ENCODE assay signal across 1 cellular context in the genomic region with DNA sequence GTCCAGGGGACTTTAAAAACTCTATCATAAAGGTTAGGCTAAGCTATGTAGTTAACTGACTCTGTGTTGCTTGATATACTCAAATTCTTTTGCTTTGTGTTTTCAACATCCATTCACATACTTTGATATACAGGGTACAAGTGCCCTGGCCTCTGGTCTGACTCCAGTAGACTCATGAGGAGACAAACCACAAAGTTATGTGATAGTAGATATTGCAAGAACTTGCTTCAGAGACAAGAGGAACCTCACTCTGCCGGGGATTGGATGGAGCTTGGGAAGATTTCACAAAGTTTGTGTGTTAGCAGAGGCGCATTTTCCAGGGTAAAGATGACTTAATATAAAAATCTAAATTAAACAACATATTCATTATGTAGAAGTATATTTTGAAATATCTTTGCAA.
TF ChIP-seq lines count a peak whose summit lies in the region.

No MANE protein-coding gene starts in this region.

TF ChIP-seq in GM23338, 12 proteins besides CTCF, POLR2A, EP300 and RAD21:
- TF ChIP-seq, protein P1, sequence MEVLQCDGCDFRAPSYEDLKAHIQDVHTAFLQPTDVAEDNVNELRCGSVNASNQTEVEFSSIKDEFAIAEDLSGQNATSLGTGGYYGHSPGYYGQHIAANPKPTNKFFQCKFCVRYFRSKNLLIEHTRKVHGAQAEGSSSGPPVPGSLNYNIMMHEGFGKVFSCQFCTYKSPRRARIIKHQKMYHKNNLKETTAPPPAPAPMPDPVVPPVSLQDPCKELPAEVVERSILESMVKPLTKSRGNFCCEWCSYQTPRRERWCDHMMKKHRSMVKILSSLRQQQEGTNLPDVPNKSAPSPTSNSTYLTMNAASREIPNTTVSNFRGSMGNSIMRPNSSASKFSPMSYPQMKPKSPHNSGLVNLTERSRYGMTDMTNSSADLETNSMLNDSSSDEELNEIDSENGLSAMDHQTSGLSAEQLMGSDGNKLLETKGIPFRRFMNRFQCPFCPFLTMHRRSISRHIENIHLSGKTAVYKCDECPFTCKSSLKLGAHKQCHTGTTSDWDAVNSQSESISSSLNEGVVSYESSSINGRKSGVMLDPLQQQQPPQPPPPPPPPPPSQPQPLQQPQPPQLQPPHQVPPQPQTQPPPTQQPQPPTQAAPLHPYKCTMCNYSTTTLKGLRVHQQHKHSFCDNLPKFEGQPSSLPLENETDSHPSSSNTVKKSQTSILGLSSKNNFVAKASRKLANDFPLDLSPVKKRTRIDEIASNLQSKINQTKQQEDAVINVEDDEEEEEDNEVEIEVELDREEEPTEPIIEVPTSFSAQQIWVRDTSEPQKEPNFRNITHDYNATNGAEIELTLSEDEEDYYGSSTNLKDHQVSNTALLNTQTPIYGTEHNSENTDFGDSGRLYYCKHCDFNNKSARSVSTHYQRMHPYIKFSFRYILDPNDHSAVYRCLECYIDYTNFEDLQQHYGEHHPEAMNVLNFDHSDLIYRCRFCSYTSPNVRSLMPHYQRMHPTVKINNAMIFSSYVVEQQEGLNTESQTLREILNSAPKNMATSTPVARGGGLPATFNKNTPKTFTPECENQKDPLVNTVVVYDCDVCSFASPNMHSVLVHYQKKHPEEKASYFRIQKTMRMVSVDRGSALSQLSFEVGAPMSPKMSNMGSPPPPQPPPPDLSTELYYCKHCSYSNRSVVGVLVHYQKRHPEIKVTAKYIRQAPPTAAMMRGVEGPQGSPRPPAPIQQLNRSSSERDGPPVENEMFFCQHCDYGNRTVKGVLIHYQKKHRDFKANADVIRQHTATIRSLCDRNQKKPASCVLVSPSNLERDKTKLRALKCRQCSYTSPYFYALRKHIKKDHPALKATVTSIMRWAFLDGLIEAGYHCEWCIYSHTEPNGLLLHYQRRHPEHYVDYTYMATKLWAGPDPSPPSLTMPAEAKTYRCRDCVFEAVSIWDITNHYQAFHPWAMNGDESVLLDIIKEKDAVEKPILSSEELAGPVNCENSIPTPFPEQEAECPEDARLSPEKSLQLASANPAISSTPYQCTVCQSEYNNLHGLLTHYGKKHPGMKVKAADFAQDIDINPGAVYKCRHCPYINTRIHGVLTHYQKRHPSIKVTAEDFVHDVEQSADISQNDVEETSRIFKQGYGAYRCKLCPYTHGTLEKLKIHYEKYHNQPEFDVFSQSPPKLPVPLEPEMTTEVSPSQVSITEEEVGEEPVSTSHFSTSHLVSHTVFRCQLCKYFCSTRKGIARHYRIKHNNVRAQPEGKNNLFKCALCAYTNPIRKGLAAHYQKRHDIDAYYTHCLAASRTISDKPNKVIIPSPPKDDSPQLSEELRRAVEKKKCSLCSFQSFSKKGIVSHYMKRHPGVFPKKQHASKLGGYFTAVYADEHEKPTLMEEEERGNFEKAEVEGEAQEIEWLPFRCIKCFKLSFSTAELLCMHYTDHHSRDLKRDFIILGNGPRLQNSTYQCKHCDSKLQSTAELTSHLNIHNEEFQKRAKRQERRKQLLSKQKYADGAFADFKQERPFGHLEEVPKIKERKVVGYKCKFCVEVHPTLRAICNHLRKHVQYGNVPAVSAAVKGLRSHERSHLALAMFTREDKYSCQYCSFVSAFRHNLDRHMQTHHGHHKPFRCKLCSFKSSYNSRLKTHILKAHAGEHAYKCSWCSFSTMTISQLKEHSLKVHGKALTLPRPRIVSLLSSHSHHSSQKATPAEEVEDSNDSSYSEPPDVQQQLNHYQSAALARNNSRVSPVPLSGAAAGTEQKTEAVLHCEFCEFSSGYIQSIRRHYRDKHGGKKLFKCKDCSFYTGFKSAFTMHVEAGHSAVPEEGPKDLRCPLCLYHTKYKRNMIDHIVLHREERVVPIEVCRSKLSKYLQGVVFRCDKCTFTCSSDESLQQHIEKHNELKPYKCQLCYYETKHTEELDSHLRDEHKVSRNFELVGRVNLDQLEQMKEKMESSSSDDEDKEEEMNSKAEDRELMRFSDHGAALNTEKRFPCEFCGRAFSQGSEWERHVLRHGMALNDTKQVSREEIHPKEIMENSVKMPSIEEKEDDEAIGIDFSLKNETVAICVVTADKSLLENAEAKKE (CRISPR knock-in tag; IDR thresholded peaks at IDR 0.05), result no peak
- TF ChIP-seq POLR2AphosphoS5 (IDR thresholded peaks at IDR 0.05; ENCODE audit: low read depth) (no peak), ZNF114 (CRISPR knock-in tag; IDR thresholded peaks at IDR 0.05) (no peak), STAT1 (IDR thresholded peaks at IDR 0.05; ENCODE audit: unreplicated experiment) (no peak), ETS1 (IDR thresholded peaks at IDR 0.05) (no peak), EZH2phosphoT487 (IDR thresholded peaks at IDR 0.05; ENCODE audit: unreplicated experiment) (no peak), EZH2 (IDR thresholded peaks at IDR 0.05; ENCODE audit: low read depth, unreplicated experiment) (no peak), ZNF331 (CRISPR knock-in tag; IDR thresholded peaks at IDR 0.05; ENCODE audit: low read depth) (no peak), CREB1 (CRISPR knock-in tag; IDR thresholded peaks at IDR 0.05; ENCODE audit: low read depth) (no peak), NANOG (IDR thresholded peaks at IDR 0.05; ENCODE audit: borderline replicate concordance) (no peak), JUNB (IDR thresholded peaks at IDR 0.05; ENCODE audit: unreplicated experiment) (no peak)
- TF ChIP-seq, protein P2, sequence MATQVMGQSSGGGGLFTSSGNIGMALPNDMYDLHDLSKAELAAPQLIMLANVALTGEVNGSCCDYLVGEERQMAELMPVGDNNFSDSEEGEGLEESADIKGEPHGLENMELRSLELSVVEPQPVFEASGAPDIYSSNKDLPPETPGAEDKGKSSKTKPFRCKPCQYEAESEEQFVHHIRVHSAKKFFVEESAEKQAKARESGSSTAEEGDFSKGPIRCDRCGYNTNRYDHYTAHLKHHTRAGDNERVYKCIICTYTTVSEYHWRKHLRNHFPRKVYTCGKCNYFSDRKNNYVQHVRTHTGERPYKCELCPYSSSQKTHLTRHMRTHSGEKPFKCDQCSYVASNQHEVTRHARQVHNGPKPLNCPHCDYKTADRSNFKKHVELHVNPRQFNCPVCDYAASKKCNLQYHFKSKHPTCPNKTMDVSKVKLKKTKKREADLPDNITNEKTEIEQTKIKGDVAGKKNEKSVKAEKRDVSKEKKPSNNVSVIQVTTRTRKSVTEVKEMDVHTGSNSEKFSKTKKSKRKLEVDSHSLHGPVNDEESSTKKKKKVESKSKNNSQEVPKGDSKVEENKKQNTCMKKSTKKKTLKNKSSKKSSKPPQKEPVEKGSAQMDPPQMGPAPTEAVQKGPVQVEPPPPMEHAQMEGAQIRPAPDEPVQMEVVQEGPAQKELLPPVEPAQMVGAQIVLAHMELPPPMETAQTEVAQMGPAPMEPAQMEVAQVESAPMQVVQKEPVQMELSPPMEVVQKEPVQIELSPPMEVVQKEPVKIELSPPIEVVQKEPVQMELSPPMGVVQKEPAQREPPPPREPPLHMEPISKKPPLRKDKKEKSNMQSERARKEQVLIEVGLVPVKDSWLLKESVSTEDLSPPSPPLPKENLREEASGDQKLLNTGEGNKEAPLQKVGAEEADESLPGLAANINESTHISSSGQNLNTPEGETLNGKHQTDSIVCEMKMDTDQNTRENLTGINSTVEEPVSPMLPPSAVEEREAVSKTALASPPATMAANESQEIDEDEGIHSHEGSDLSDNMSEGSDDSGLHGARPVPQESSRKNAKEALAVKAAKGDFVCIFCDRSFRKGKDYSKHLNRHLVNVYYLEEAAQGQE (IDR thresholded peaks at IDR 0.05; ENCODE audit: unreplicated experiment), result no peak
TF ChIP-seq in GM23338: peak in this region for 0.
